ENCODE assay signal across 13 cellular contexts in the genomic region with DNA sequence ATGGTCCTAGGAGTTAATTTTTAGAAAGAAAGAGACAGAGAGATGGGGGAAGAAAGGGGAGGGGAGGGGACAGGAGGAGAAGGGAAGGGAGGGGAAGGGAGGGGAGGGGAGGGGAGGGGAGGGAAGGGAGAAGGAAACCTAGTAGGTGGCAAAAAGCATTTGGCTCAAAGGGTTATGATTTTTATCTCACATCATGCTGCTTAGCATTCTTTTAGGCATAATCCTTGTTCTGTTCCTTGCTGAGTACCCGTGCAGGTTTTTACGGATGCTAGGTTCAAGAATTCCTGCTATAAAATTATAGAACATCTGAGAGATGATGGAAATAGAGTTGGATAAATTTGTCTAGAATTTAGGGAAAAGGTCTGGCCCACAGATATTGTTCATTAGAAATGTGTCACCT.
"Had no signal": no experiment of that assay in that cellular context is flagged by ENCODE, and none has a peak within 500 bp of the region (broad histone marks: within the 10 kb centered on the region; RNA-seq: fewer than 3 reads in every experiment).

No MANE protein-coding gene starts in this region.

- H3K9ac ChIP-seq: neural progenitor cell had no signal

- H3K4me3 ChIP-seq: neural progenitor cell, pancreas, stomach, thyroid gland had no signal

- H3K4me2 ChIP-seq: neural progenitor cell had no signal

- H2AFZ ChIP-seq: neural progenitor cell had no signal

- H3K27ac ChIP-seq: neural progenitor cell, pancreas, stomach, thyroid gland, VCaP had no signal

- H3K4me1 ChIP-seq: neural progenitor cell, pancreas, stomach, thyroid gland had no signal

- H3K36me3 Mint-ChIP-seq: brain, neural progenitor cell had no signal

- H3K9me3 Mint-ChIP-seq: brain, neural progenitor cell had no signal

- H3K27me3 ChIP-seq: neural progenitor cell, pancreas, thyroid gland had no signal

- H3K4me3 Mint-ChIP-seq: brain, neural progenitor cell had no signal

- H3K9me3 ChIP-seq: pancreas, stomach, thyroid gland had no signal

- ATAC-seq: pancreas had no signal

- DNase-seq: activated gamma-delta T cell; cerebellar nuclear complex; dermis blood vessel endothelial cell; erythroblast; glutamatergic neuron; pancreas; stimulated activated CD4-positive, alpha-beta T cell treated with anti-CD3 and anti-CD28 coated beads, Interleukin-4, amount 100 ng/mL, for 1 hour; stimulated activated CD8-positive, alpha-beta memory T cell treated with anti-CD3 and anti-CD28 coated beads, Interleukin-4, amount 100 ng/mL, for 48 hours; stomach; thyroid gland had no signal

- H3K27ac Mint-ChIP-seq: brain, neural progenitor cell had no signal

- H3K36me3 ChIP-seq: neural progenitor cell, pancreas, stomach, thyroid gland had no signal
